In genomic region chr1:68346192-68346808, GRCh38 we compare ENCODE assay signal across 1 cellular context.
TF ChIP-seq lines count a peak whose summit lies in the region.

No MANE protein-coding gene starts in this region.

TF ChIP-seq in GM23338, 12 proteins besides CTCF, POLR2A, EP300 and RAD21 (continued from another document):
- TF ChIP-seq ZNF462 (CRISPR knock-in tag; IDR thresholded peaks at IDR 0.05) (no peak), EZH2 (IDR thresholded peaks at IDR 0.05; ENCODE audit: low read depth, unreplicated experiment) (no peak), REST (IDR thresholded peaks at IDR 0.05; ENCODE audit: unreplicated experiment) (no peak), STAT1 (IDR thresholded peaks at IDR 0.05; ENCODE audit: unreplicated experiment) (no peak), CREB1 (CRISPR knock-in tag; IDR thresholded peaks at IDR 0.05; ENCODE audit: low read depth) (no peak), EZH2phosphoT487 (IDR thresholded peaks at IDR 0.05; ENCODE audit: unreplicated experiment) (no peak), JUNB (IDR thresholded peaks at IDR 0.05; ENCODE audit: unreplicated experiment) (no peak), ZNF114 (CRISPR knock-in tag; IDR thresholded peaks at IDR 0.05) (no peak)
TF ChIP-seq in GM23338: peak in this region for 0.
